In genomic region chr6:93918258-93918657, GRCh38 we compare ENCODE assay signal across 19 cellular contexts.
DNase-seq lines count a peak whose midpoint lies in the region; ATAC-seq and TF ChIP-seq lines count a peak whose summit lies in the region.
"Had no signal": no experiment of that assay in that cellular context is flagged by ENCODE, and none has a peak within 500 bp of the region (broad histone marks: within the 10 kb centered on the region; RNA-seq: fewer than 3 reads in every experiment).

No MANE protein-coding gene starts in this region.

- no peak for TF ChIP-seq POLR2A in right lobe of liver (IDR thresholded peaks at IDR 0.05)

- peaks cover 0 to 5% (median 0%) of the 10 kb centered on the region in 4 donors for H3K4me1 ChIP-seq in right lobe of liver
- H3K4me1 ChIP-seq: BLaER1, Caco-2 had no signal

- H3K27ac ChIP-seq in right lobe of liver: peak overlapping the region; percentile 60 to 84 (median 83)
- H3K27ac ChIP-seq: 22Rv1, BLaER1, C4-2B had no signal

- H3K27me3 ChIP-seq in right lobe of liver: no peaks in the 10 kb centered on the region
- H3K27me3 ChIP-seq: BLaER1 had no signal

- H3K9me3 ChIP-seq in right lobe of liver (no peaks in the 10 kb centered on the region), T-helper 17 cell (ENCODE audit: control insufficient read depth, low read length, poor library complexity, severe bottlenecking) (no peaks in the 10 kb centered on the region)
- H3K9me3 ChIP-seq: BLaER1, Caco-2 had no signal

- 29% methylated on average over 3 of the region's 3 CpGs for WGBS in right lobe of liver (ENCODE audit: insufficient coverage, low coverage, low lambda C conversion rate, missing lambda C conversion rate)

- H3K36me3 ChIP-seq in right lobe of liver: no peaks in the 10 kb centered on the region
- H3K36me3 ChIP-seq: BLaER1 had no signal

- H3K36me3 Mint-ChIP-seq in T-helper 17 cell (ENCODE audit: low read depth): no peaks in the 10 kb centered on the region
- H3K36me3 Mint-ChIP-seq: CD4-positive, CD25-positive, alpha-beta regulatory T cell; CD8-positive, alpha-beta T cell had no signal

- no peak for TF ChIP-seq CTCF in right lobe of liver (IDR thresholded peaks at IDR 0.05)

- H3K27me3 Mint-ChIP-seq in T-helper 17 cell: no peaks in the 10 kb centered on the region
- H3K27me3 Mint-ChIP-seq: B cell; CD4-positive, CD25-positive, alpha-beta regulatory T cell had no signal

- ATAC-seq in left lobe of liver (peak; percentile 67), right lobe of liver (peak; percentile 68 to 72 (median 70)), HG03439 (IDR thresholded peaks at IDR 0.05; ENCODE audit: unreplicated experiment) (no peak), T-helper 17 cell (no peak)
- ATAC-seq: CD8-positive, alpha-beta T cell; HCT116 had no signal

- H3K4me1 Mint-ChIP-seq in T-helper 17 cell: no peaks in the 10 kb centered on the region
- H3K4me1 Mint-ChIP-seq: B cell; CD4-positive, CD25-positive, alpha-beta regulatory T cell had no signal

- intact Hi-C loops in right lobe of liver (cut with DNase I): no loop called here

- H3K27ac Mint-ChIP-seq in T-helper 17 cell: no peak overlapping the region
- H3K27ac Mint-ChIP-seq: B cell; CD4-positive, CD25-positive, alpha-beta regulatory T cell; CD8-positive, alpha-beta T cell had no signal

- peak; percentile 2 for DNase-seq in DMS 273 (lab: John Stamatoyannopoulos, UW; ENCODE audit: unreplicated experiment)
- no peak for DNase-seq in DMS 273 treated with DMSO at 0.1 percent for 48 hours (lab: John Stamatoyannopoulos, UW)
- peak; percentile 62 for DNase-seq in left lobe of liver (ENCODE audit: low spot score)
- DNase-seq in right lobe of liver: peak; percentile 55 to 70 (median 57)
- DNase-seq in T-helper 17 cell: no peak
- no peak for DNase-seq in amniotic stem cell (lab: John Stamatoyannopoulos, UW)
- DNase-seq: Caco-2; CD4-positive, CD25-positive, alpha-beta regulatory T cell; CD8-positive, alpha-beta T cell; DMS53; DMS79 treated with DMSO at 0.1 percent for 48 hours; GF-D8; H9 had no signal

- no peak overlapping the region for H3K4me3 Mint-ChIP-seq in T-helper 17 cell
- H3K4me3 Mint-ChIP-seq: B cell; CD4-positive, CD25-positive, alpha-beta regulatory T cell; CD8-positive, alpha-beta T cell; H9 had no signal

- H3K4me3 ChIP-seq in right lobe of liver: no peak overlapping the region
- H3K4me3 ChIP-seq: BLaER1 had no signal

Comparison
In these comparisons a context has a peak if more than half of its experiments do, and no peak if none do; other contexts are left out.
1. DNase-seq: peak in DMS 273 (single experiment), left lobe of liver (single experiment) and right lobe of liver (3 of 3); none in DMS 273 treated with DMSO at 0.1 percent for 48 hours (single experiment), T-helper 17 cell (0 of 3) and amniotic stem cell (single experiment).
2. ATAC-seq: peak in left lobe of liver (single experiment) and right lobe of liver (4 of 4); none in HG03439 (single experiment) and T-helper 17 cell (single experiment).